In the genomic region with DNA sequence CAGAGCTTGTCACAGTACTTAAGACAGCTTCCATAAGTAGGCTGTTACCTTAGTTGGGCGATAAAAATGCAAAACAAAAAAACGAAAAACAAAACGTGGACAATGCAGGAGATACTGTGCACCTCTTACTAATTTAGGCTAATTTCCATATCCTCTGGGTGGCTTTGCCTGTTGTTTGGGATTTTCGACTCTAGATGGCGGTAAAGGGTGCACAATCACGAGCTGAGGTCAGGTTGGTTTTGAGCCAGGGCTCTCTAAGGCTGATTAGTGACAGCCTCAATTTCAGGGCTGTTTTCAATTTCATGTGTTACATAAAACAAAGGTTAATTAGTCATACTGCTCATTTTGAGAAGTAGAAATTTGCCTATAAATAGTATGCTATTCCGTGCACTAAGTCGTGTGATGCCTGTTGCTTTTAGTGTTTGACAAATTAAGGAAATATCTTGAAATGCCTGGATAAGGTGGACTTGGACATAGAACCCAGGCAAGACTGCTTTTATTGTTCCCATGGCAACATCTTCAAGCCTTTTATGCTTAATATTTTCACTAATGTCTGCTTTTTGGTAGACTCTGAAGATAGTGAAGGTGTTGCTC, we compare ENCODE assay signal across 8 cellular contexts.
DNase-seq lines count a peak whose midpoint lies in the region; ATAC-seq, FAIRE-seq and TF ChIP-seq lines count a peak whose summit lies in the region.

No MANE protein-coding gene starts in this region.

- no peak overlapping the region for H3K4me2 ChIP-seq in astrocyte (ENCODE audit: low read length)

- H3K27ac ChIP-seq in astrocyte (ENCODE audit: low read depth, low read length) (no peak overlapping the region), kidney (ENCODE audit: low read depth in 2 of 2, low read length in 2 of 2) (no peak overlapping the region)

- no peak overlapping the region for H2AFZ ChIP-seq in astrocyte (ENCODE audit: low read depth, low read length)

- H3K9me3 Mint-ChIP-seq in T-helper 2 cell treated with Interferon-gamma antibody and Interleukin-4, amounts not matched to agents 5 μg/mL and 100 μg/mL, for 36 hours: no peaks in the 10 kb centered on the region
- H3K9me3 Mint-ChIP-seq in astrocyte (ENCODE audit: unreplicated experiment): peaks cover 9% of the 10 kb centered on the region

- ATAC-seq in HG02798 (IDR thresholded peaks at IDR 0.05; ENCODE audit: poor library complexity, unreplicated experiment): peak; percentile 97

- H3K9ac ChIP-seq in astrocyte (ENCODE audit: low read length) (no peak overlapping the region), kidney (ENCODE audit: low read length in 2 of 2) (no peak overlapping the region)

- DNase-seq in activated gamma-delta T cell treated with Interleukin-2 at 50 U/mL for 16 hours (peak; percentile 46), activated gamma-delta T cell (lab: John Stamatoyannopoulos, UW) (no peak), NCI-H128 (lab: John Stamatoyannopoulos, UW; ENCODE audit: unreplicated experiment) (peak; percentile 70), astrocyte (ENCODE audit: low read depth) (no peak), kidney (no peak)
- peak; percentile 19 for DNase-seq in T-helper 2 cell treated with Interferon-gamma antibody and Interleukin-4, amounts not matched to agents 5 μg/mL and 100 μg/mL, for 36 hours (ENCODE audit: low spot score)
- DNase-seq in stimulated activated CD8-positive, alpha-beta memory T cell treated with anti-CD3 and anti-CD28 coated beads, Interleukin-15, amount 100 ng/mL, for 1 hour (ENCODE audit: low read depth): peak; percentile 40

- H3K4me1 ChIP-seq in astrocyte (ENCODE audit: insufficient read depth, low read length) (no peaks in the 10 kb centered on the region), kidney (ENCODE audit: control insufficient read depth in 1 of 2, insufficient read depth in 1 of 2, low read depth in 1 of 2, low read length in 2 of 2) (no peaks in the 10 kb centered on the region)

- no peaks in the 10 kb centered on the region for H3K79me2 ChIP-seq in astrocyte (ENCODE audit: insufficient read depth, low read length)

- H3K36me3 ChIP-seq in astrocyte (ENCODE audit: insufficient read depth, low read length) (no peaks in the 10 kb centered on the region), kidney (ENCODE audit: control insufficient read depth in 1 of 2, insufficient read depth in 2 of 2, low read length in 2 of 2) (no peaks in the 10 kb centered on the region)

- TF ChIP-seq CTCF in astrocyte (IDR thresholded peaks at IDR 0.05; ENCODE audit: insufficient read depth, low read depth, low read length) (peak; percentile 66), kidney (IDR thresholded peaks at IDR 0.05; ENCODE audit: borderline replicate concordance, extremely low read depth, insufficient read depth) (peak; percentile 24)

- H3K4me3 ChIP-seq in astrocyte (ENCODE audit: insufficient read depth, low read depth, low read length) (no peak overlapping the region), kidney (ENCODE audit: low read length in 2 of 2) (no peak overlapping the region)

- H3K4me1 Mint-ChIP-seq in T-helper 2 cell treated with Interferon-gamma antibody and Interleukin-4, amounts not matched to agents 5 μg/mL and 100 μg/mL, for 36 hours (ENCODE audit: low read depth): peaks cover 3% of the 10 kb centered on the region
- no peaks in the 10 kb centered on the region for H3K4me1 Mint-ChIP-seq in astrocyte (ENCODE audit: low read depth, unreplicated experiment)

- no peaks in the 10 kb centered on the region for H3K27me3 Mint-ChIP-seq in T-helper 2 cell treated with Interferon-gamma antibody and Interleukin-4, amounts not matched to agents 5 μg/mL and 100 μg/mL, for 36 hours (ENCODE audit: low read depth)
- H3K27me3 Mint-ChIP-seq in astrocyte (ENCODE audit: low read depth, unreplicated experiment): no peaks in the 10 kb centered on the region

- FAIRE-seq in astrocyte (lab: Jason Lieb, UNC) (peak; percentile 50), kidney (lab: Jason Lieb, UNC) (no peak)

- intact Hi-C loops in kidney (cut with DNase I): no loop called here

- H3K27ac Mint-ChIP-seq in T-helper 2 cell treated with Interferon-gamma antibody and Interleukin-4, amounts not matched to agents 5 μg/mL and 100 μg/mL, for 36 hours: no peak overlapping the region
- H3K27ac Mint-ChIP-seq in astrocyte (ENCODE audit: unreplicated experiment): no peak overlapping the region

- no peak overlapping the region for H3K4me3 Mint-ChIP-seq in T-helper 2 cell treated with Interferon-gamma antibody and Interleukin-4, amounts not matched to agents 5 μg/mL and 100 μg/mL, for 36 hours
- H3K4me3 Mint-ChIP-seq in astrocyte (ENCODE audit: unreplicated experiment): no peak overlapping the region

- no peaks in the 10 kb centered on the region for H3K27me3 ChIP-seq in astrocyte (ENCODE audit: insufficient read depth, low read length)

- H4K20me1 ChIP-seq in astrocyte (ENCODE audit: insufficient read depth, low read length): no peaks in the 10 kb centered on the region

- H3K9me3 ChIP-seq in astrocyte (ENCODE audit: insufficient read depth, low read depth, low read length) (no peaks in the 10 kb centered on the region), kidney (ENCODE audit: control insufficient read depth in 1 of 2, low read length in 2 of 2) (no peaks in the 10 kb centered on the region)

- H3K36me3 Mint-ChIP-seq in T-helper 2 cell treated with Interferon-gamma antibody and Interleukin-4, amounts not matched to agents 5 μg/mL and 100 μg/mL, for 36 hours (ENCODE audit: low read depth): no peaks in the 10 kb centered on the region
- no peaks in the 10 kb centered on the region for H3K36me3 Mint-ChIP-seq in astrocyte (ENCODE audit: low read depth, unreplicated experiment)

Comparison
In these comparisons a context has a peak if more than half of its experiments do, and no peak if none do; other contexts are left out.
1. DNase-seq: peak in activated gamma-delta T cell treated with Interleukin-2 at 50 U/mL for 16 hours (single experiment), NCI-H128 (single experiment), T-helper 2 cell treated with Interferon-gamma antibody and Interleukin-4, amounts not matched to agents 5 μg/mL and 100 μg/mL, for 36 hours (single experiment) and stimulated activated CD8-positive, alpha-beta memory T cell treated with anti-CD3 and anti-CD28 coated beads, Interleukin-15, amount 100 ng/mL, for 1 hour (single experiment); none in activated gamma-delta T cell (single experiment), astrocyte (single experiment) and kidney (single experiment).